In genomic region chr22:27308513-27308912, GRCh38 we compare ENCODE assay signal across 17 cellular contexts.
"Had no signal": no experiment of that assay in that cellular context is flagged by ENCODE, and none has a peak within 500 bp of the region (broad histone marks: within the 10 kb centered on the region; RNA-seq: fewer than 3 reads in every experiment).

No MANE protein-coding gene starts in this region.

- H3K27me3 ChIP-seq: esophagus muscularis mucosa had no signal

- H3K4me3 ChIP-seq: coronary artery, dorsolateral prefrontal cortex, esophagus muscularis mucosa, gastrocnemius medialis, heart right ventricle, left lung, lower lobe of right lung had no signal

- H3K36me3 ChIP-seq: esophagus muscularis mucosa, gastrocnemius medialis, heart right ventricle, left lung, lower lobe of right lung had no signal

- H3K9me3 ChIP-seq: gastrocnemius medialis had no signal

- H3K4me1 ChIP-seq: foreskin keratinocyte, gastrocnemius medialis, left lung, lower lobe of right lung had no signal

- H3K27ac ChIP-seq: dorsolateral prefrontal cortex, foreskin keratinocyte, gastrocnemius medialis, left lung, lower lobe of right lung had no signal

- DNase-seq: dermis blood vessel endothelial cell; dorsolateral prefrontal cortex; effector CD4-positive, alpha-beta T cell; effector memory CD4-positive, alpha-beta T cell; foreskin keratinocyte; gastrocnemius medialis; glutamatergic neuron; head of caudate nucleus; heart right ventricle; hippocampal formation; left cardiac atrium; left lung; lower lobe of right lung; mesendoderm; midbrain had no signal

- ATAC-seq: foreskin keratinocyte, gastrocnemius medialis, left cardiac atrium, left lung, lower lobe of right lung had no signal
